ENCODE assay signal across 18 cellular contexts in the genomic region with DNA sequence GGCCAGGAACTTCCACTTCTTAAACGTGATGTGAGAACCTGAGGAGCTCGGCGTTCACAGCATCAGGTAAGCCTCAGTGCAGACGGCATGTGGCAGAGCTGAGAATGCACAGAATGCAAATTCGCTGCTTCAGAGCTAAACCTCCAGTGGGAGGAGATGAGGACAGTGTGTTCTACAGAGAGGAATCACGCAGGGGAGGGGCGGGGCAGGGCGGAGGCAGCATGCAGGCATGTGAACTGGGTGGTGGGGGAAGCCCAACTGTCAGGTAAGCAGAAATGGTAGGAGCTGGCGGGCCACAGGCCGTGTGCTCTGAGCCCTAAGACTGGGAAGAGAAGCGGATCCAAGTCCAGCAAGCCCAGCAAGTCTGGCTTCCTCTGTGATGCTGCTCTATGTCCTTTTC.
DNase-seq lines count a peak whose midpoint lies in the region; ATAC-seq and TF ChIP-seq lines count a peak whose summit lies in the region.
"Had no signal": no experiment of that assay in that cellular context is flagged by ENCODE, and none has a peak within 500 bp of the region (broad histone marks: within the 10 kb centered on the region; RNA-seq: fewer than 3 reads in every experiment).

No MANE protein-coding gene starts in this region.

- CTCF ChIA-PET in activated naive CD4-positive, alpha-beta T cell treated with anti-CD3 and anti-CD28 coated beads, Interleukin-2, amount 10 ng/mL, durations not matched to agents 7 days and 5 days (lab: Charles Lee), result no interaction called here
- CTCF ChIA-PET in WTC11 (lab: Charles Lee), result interaction anchor here (0.6 to 1.9 kb wide), 3 partner anchors 16 to 187 kb away, joined by 3 to 4 read pairs (median 3); no protein-coding TSS in a partner anchor

- POLR2A ChIA-PET in WTC11 (lab: Charles Lee), result no interaction called here

- peak overlapping the region; percentile 33 for H3K27ac Mint-ChIP-seq in activated naive CD4-positive, alpha-beta T cell treated with anti-CD3 and anti-CD28 coated beads, Interleukin-2, amount 10 ng/mL, durations not matched to agents 7 days and 5 days
- no peak overlapping the region for H3K27ac Mint-ChIP-seq in WTC11
- H3K27ac Mint-ChIP-seq in endothelial cell (ENCODE audit: unreplicated experiment), result no peak overlapping the region

- no peak for DNase-seq in activated naive CD4-positive, alpha-beta T cell treated with anti-CD3 and anti-CD28 coated beads, Interleukin-2, amount 10 ng/mL, durations not matched to agents 7 days and 5 days
- no peak for DNase-seq in activated naive CD4-positive, alpha-beta T cell treated with Interleukin-2 at 50 U/mL for 16 hours
- DNase-seq in WTC11 (ENCODE audit: low spot score) (no peak), endothelial cell (ENCODE audit: low spot score) (no peak), putamen (ENCODE audit: low spot score) (peak; percentile 80), NCI-H2171 treated with DMSO at 0.1 percent for 48 hours (lab: John Stamatoyannopoulos, UW) (no peak)
- DNase-seq: ACHN; activated T-cell treated with anti-CD3 and anti-CD28 coated beads for 4 hours; CD4-positive, CD25-positive, alpha-beta regulatory T cell; DMS79 treated with DMSO at 0.1 percent for 48 hours; lower lobe of right lung; NCI-H1048; NCI-H748 treated with DMSO at 0.1 percent for 48 hours; T1000; tibial artery had no signal

- no peak overlapping the region for H3K4me3 Mint-ChIP-seq in activated naive CD4-positive, alpha-beta T cell treated with anti-CD3 and anti-CD28 coated beads, Interleukin-2, amount 10 ng/mL, durations not matched to agents 7 days and 5 days
- H3K4me3 Mint-ChIP-seq in WTC11, result no peak overlapping the region
- H3K4me3 Mint-ChIP-seq in endothelial cell (ENCODE audit: unreplicated experiment), result peak overlapping the region; percentile 47

- ATAC-seq in WTC11 (no peak), GM18517 (IDR thresholded peaks at IDR 0.05; ENCODE audit: unreplicated experiment) (no peak), GM21515 (IDR thresholded peaks at IDR 0.05; ENCODE audit: unreplicated experiment) (no peak)
- ATAC-seq: activated naive CD4-positive, alpha-beta T cell treated with anti-CD3 and anti-CD28 coated beads, Interleukin-2, amount 50 U/mL, for 72 hours had no signal

- H3K36me3 Mint-ChIP-seq in activated naive CD4-positive, alpha-beta T cell treated with anti-CD3 and anti-CD28 coated beads, Interleukin-2, amount 10 ng/mL, durations not matched to agents 7 days and 5 days, result peaks cover 50% of the 10 kb centered on the region
- H3K36me3 Mint-ChIP-seq in WTC11 (peaks cover 7% of the 10 kb centered on the region), endothelial cell (ENCODE audit: low read depth, unreplicated experiment) (peaks cover 44% of the 10 kb centered on the region)

- H3K4me1 Mint-ChIP-seq in activated naive CD4-positive, alpha-beta T cell treated with anti-CD3 and anti-CD28 coated beads, Interleukin-2, amount 10 ng/mL, durations not matched to agents 7 days and 5 days, result peaks cover 82% of the 10 kb centered on the region
- H3K4me1 Mint-ChIP-seq in WTC11 (peaks cover 44% of the 10 kb centered on the region), endothelial cell (ENCODE audit: unreplicated experiment) (peaks cover 54% of the 10 kb centered on the region)

- H3K27me3 Mint-ChIP-seq in activated naive CD4-positive, alpha-beta T cell treated with anti-CD3 and anti-CD28 coated beads, Interleukin-2, amount 10 ng/mL, durations not matched to agents 7 days and 5 days, result no peaks in the 10 kb centered on the region
- H3K27me3 Mint-ChIP-seq in WTC11 (ENCODE audit: low read depth) (no peaks in the 10 kb centered on the region), endothelial cell (ENCODE audit: unreplicated experiment) (peaks cover 48% of the 10 kb centered on the region)
- H3K27me3 Mint-ChIP-seq: CD4-positive, CD25-positive, alpha-beta regulatory T cell had no signal

- H3K9me3 Mint-ChIP-seq in activated naive CD4-positive, alpha-beta T cell treated with anti-CD3 and anti-CD28 coated beads, Interleukin-2, amount 10 ng/mL, durations not matched to agents 7 days and 5 days, result no peaks in the 10 kb centered on the region
- no peaks in the 10 kb centered on the region for H3K9me3 Mint-ChIP-seq in WTC11
- no peaks in the 10 kb centered on the region for H3K9me3 Mint-ChIP-seq in endothelial cell (ENCODE audit: unreplicated experiment)
- H3K9me3 Mint-ChIP-seq: activated naive CD4-positive, alpha-beta T cell treated with anti-CD3 and anti-CD28 coated beads, Interleukin-2, amount 50 U/mL, for 72 hours; CD4-positive, CD25-positive, alpha-beta regulatory T cell had no signal

- TF ChIP-seq CTCF in WTC11 (IDR thresholded peaks at IDR 0.05) (no peak), endothelial cell (IDR thresholded peaks at IDR 0.05; ENCODE audit: unreplicated experiment) (no peak)

TF ChIP-seq in WTC11, 78 proteins besides CTCF, POLR2A, EP300 and RAD21:
- TF ChIP-seq JAZF1 (CRISPR knock-in tag; IDR thresholded peaks at IDR 0.05) (no peak), FOXP1 (CRISPR knock-in tag; IDR thresholded peaks at IDR 0.05; ENCODE audit: borderline replicate concordance) (0 out of 2 replicates have a peak, but pooled peaks have one; percentile 40)
